29 cellular contexts compared by ENCODE assay signal in the genomic region with DNA sequence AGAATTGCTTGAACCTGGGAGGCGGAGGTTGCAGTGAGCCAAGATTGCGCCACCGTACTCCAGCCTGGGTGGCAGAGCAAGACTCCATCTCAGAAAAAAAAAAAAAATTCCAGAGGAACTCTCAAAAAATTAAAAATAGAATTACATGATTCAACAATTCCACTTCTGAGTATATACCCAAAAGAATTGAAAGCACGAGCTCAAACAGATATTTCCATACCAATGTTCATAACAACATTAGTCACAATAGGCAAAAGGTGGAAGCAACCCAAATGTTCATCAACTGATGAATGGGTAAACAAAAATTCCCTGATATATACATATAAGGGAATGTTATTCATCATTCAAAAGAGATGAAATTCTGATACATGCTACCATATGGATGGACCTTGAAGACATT. TPM values are rescaled to one million over a fixed set of nuclear protein-coding genes. Genes with fewer than 3 reads are reported as not detected.
DNase-seq lines count a peak whose midpoint lies in the region; ATAC-seq, FAIRE-seq and TF ChIP-seq lines count a peak whose summit lies in the region.
"Had no signal": no experiment of that assay in that cellular context is flagged by ENCODE, and none has a peak within 500 bp of the region (broad histone marks: within the 10 kb centered on the region; RNA-seq: fewer than 3 reads in every experiment).

No MANE protein-coding gene starts in this region.

- TF ChIP-seq CTCF in AG09309 (IDR thresholded peaks at IDR 0.05; ENCODE audit: control insufficient read depth, insufficient read depth, low read depth, low read length, missing control alignments), result no peak
- no peak for TF ChIP-seq CTCF in ascending aorta (IDR thresholded peaks at IDR 0.05)
- no peak for TF ChIP-seq CTCF in fibroblast of the aortic adventitia (IDR thresholded peaks at IDR 0.05; ENCODE audit: insufficient read depth, low read length)
- TF ChIP-seq CTCF in kidney (IDR thresholded peaks at IDR 0.05; ENCODE audit: borderline replicate concordance, extremely low read depth, insufficient read depth), result no peak

- H3F3A ChIP-seq in GM23248 (ENCODE audit: insufficient read depth), result peaks cover 29% of the 10 kb centered on the region

- ATAC-seq in GM19328 (IDR thresholded peaks at IDR 0.05; ENCODE audit: unreplicated experiment), result no peak
- ATAC-seq: activated CD8-positive, alpha-beta T cell treated with anti-CD3 and anti-CD28 coated beads for 36 hours; gastrocnemius medialis; left lung; naive thymus-derived CD8-positive, alpha-beta T cell had no signal

- no peaks in the 10 kb centered on the region for H3K27me3 ChIP-seq in GM23248 (replicated peaks; ENCODE audit: insufficient read depth)
- H3K27me3 ChIP-seq in ascending aorta, result no peaks in the 10 kb centered on the region
- no peaks in the 10 kb centered on the region for H3K27me3 ChIP-seq in HAP-1 (ENCODE audit: low read depth)
- H3K27me3 ChIP-seq: dorsolateral prefrontal cortex, gastrocnemius medialis, hepatocyte, left lung, SJSA1, spleen, tibial nerve had no signal

- no peak overlapping the region for H3K4me3 ChIP-seq in AG09309 (ENCODE audit: control insufficient read depth, low read depth, low read length)
- no peak overlapping the region for H3K4me3 ChIP-seq in GM23248
- H3K4me3 ChIP-seq in ascending aorta, result no peak overlapping the region
- H3K4me3 ChIP-seq in fibroblast of the aortic adventitia (ENCODE audit: low read depth, low read length), result no peak overlapping the region
- no peak overlapping the region for H3K4me3 ChIP-seq in kidney (ENCODE audit: low read length in 2 of 2)
- no peak overlapping the region for H3K4me3 ChIP-seq in HAP-1
- H3K4me3 ChIP-seq: dorsolateral prefrontal cortex, gastrocnemius medialis, hepatocyte, left lung, SJSA1, spleen, tibial nerve had no signal

- DNase-seq in AG09309 (ENCODE audit: low read depth) (peak; percentile 54), GM23248 (peak; percentile 90), ascending aorta (ENCODE audit: low spot score in 2 of 2) (peak in 1 of 2 donors; percentile 77), fibroblast of the aortic adventitia (ENCODE audit: low read depth) (peak; percentile 85), kidney (no peak), HAP-1 (ENCODE audit: low spot score in 2 of 2) (no peak)
- DNase-seq in stimulated activated naive CD4-positive, alpha-beta T cell treated with Interleukin-2 at 50 U/mL for 16 hours (lab: John Stamatoyannopoulos, UW), result no peak
- DNase-seq: activated CD4-positive, CD25-positive, alpha-beta regulatory T cell treated with anti-CD3 and anti-CD28 coated beads, Interleukin-2, amount 50 U/mL, for 72 hours; activated CD8-positive, alpha-beta T cell treated with anti-CD3 and anti-CD28 coated beads for 36 hours; activated effector memory CD4-positive, alpha-beta T cell treated with Interleukin-2 at 50 U/mL for 16 hours; activated T-cell treated with anti-CD3 and anti-CD28 coated beads for 4 hours; caudate nucleus; dorsolateral prefrontal cortex; gastrocnemius medialis; immature natural killer cell; KG1; left lung; naive thymus-derived CD8-positive, alpha-beta T cell; NCI-H2171; NCI-H526; stimulated activated CD4-positive, alpha-beta T cell treated with anti-CD3 and anti-CD28 coated beads, Interleukin-4, amount 100 ng/mL, for 24 hours; stimulated activated naive CD4-positive, alpha-beta T cell had no signal

- intact Hi-C loops in ascending aorta (cut with DNase I), result loop anchor here (1.0 to 5.0 kb wide), 2 partner anchors 44 to 98 kb away; partner anchors contain the start of gene ADAMTS7
- intact Hi-C loops in kidney (cut with DNase I), result no loop called here

- no peaks in the 10 kb centered on the region for H4K20me1 ChIP-seq in GM23248 (ENCODE audit: insufficient read depth)

- no peak overlapping the region for H2AFZ ChIP-seq in GM23248
- H2AFZ ChIP-seq: hepatocyte had no signal

- H3K4me2 ChIP-seq in GM23248 (ENCODE audit: unreplicated experiment), result no peak overlapping the region
- H3K4me2 ChIP-seq: hepatocyte had no signal

- in situ Hi-C loops in GM23248 (cut with MboI) (no loop called here), HAP-1 (cut with MboI; ENCODE audit: low sequenced_read_pairs) (no loop called here)

- H3K9ac ChIP-seq in GM23248 (no peak overlapping the region), kidney (ENCODE audit: low read length in 2 of 2) (no peak overlapping the region)

- H3K27ac ChIP-seq in GM23248 (peak overlapping the region; percentile 67), ascending aorta (peak overlapping the region; percentile 49 to 70), kidney (ENCODE audit: low read depth in 2 of 2, low read length in 2 of 2) (no peak overlapping the region)
- H3K27ac ChIP-seq: dorsolateral prefrontal cortex, gastrocnemius medialis, hepatocyte, left lung, SJSA1, spleen, tibial nerve had no signal

- H3K79me2 ChIP-seq in GM23248 (ENCODE audit: insufficient read depth), result no peaks in the 10 kb centered on the region
- H3K79me2 ChIP-seq: hepatocyte had no signal

- H3K9me3 ChIP-seq in GM23248 (ENCODE audit: low read depth) (no peaks in the 10 kb centered on the region), ascending aorta (no peaks in the 10 kb centered on the region), kidney (ENCODE audit: control insufficient read depth in 1 of 2, low read length in 2 of 2) (no peaks in the 10 kb centered on the region), HAP-1 (0 out of 2 replicates have a peak, but pooled peaks cover 3% of the 10 kb centered on the region)
- H3K9me3 ChIP-seq: gastrocnemius medialis, left lung, SJSA1, spleen, tibial nerve had no signal

- H3K4me1 ChIP-seq in GM23248 (ENCODE audit: insufficient read depth) (peaks cover 13% of the 10 kb centered on the region), ascending aorta (peaks cover 6 to 14% of the 10 kb centered on the region in 2 donors), kidney (ENCODE audit: control insufficient read depth in 1 of 2, insufficient read depth in 1 of 2, low read depth in 1 of 2, low read length in 2 of 2) (no peaks in the 10 kb centered on the region), HAP-1 (peaks cover 13% of the 10 kb centered on the region)
- H3K4me1 ChIP-seq: gastrocnemius medialis, SJSA1 had no signal

- no peaks in the 10 kb centered on the region for H3K36me3 ChIP-seq in GM23248 (ENCODE audit: low read depth)
- no peaks in the 10 kb centered on the region for H3K36me3 ChIP-seq in ascending aorta
- H3K36me3 ChIP-seq in kidney (ENCODE audit: control insufficient read depth in 1 of 2, insufficient read depth in 2 of 2, low read length in 2 of 2), result no peaks in the 10 kb centered on the region
- H3K36me3 ChIP-seq in HAP-1 (replicated peaks), result no peaks in the 10 kb centered on the region
- H3K36me3 ChIP-seq: gastrocnemius medialis, left lung, SJSA1, spleen, tibial nerve had no signal

- WGBS in GM23248 (ENCODE audit: low coverage in 1 of 2, low lambda C conversion rate in 2 of 2, missing lambda C conversion rate in 2 of 2), 2 experiments, result 40 to 46% methylated on average over 4 of the region's 4 CpGs

- H3K9me2 ChIP-seq in GM23248 (ENCODE audit: insufficient read depth), result no peaks in the 10 kb centered on the region

- no peak for FAIRE-seq in kidney (lab: Jason Lieb, UNC)
- FAIRE-seq: HTR-8/SVneo, RCC 7860 had no signal

RNA-seq across cellular contexts. Expression of gene MORF4L1, which starts 16.9 kb away (rescaled TPM):
- 302 and 388 TPM in 2 replicates for total RNA-seq in GM23248 (2014; rRNA removed; shearing (Covaris generic))
- polyA plus RNA-seq in GM23248 (2016; fragmentation: Nextera tagmentation; extraction: Ambion mirVana) (357 and 358 TPM in 2 replicates), kidney (ENCODE audit: insufficient read depth, low read depth, low replicate concordance) (319 TPM)
- total RNA-seq in ascending aorta (108 TPM), fibroblast of the aortic adventitia (ENCODE audit: low replicate concordance) (431 and 447 TPM in 2 replicates), kidney (325 TPM)

RNA-seq across cellular contexts. Expression of gene ADAMTS7, which starts 44.5 kb away (rescaled TPM):
- total RNA-seq in GM23248 (2014; rRNA removed; shearing (Covaris generic)), result 2.4 and 4.8 TPM in 2 replicates
- polyA plus RNA-seq in GM23248 (2016; fragmentation: Nextera tagmentation; extraction: Ambion mirVana) (0.70 and 0.89 TPM in 2 replicates), kidney (ENCODE audit: insufficient read depth, low read depth, low replicate concordance) (0.82 TPM)
- total RNA-seq in ascending aorta (33.3 TPM), fibroblast of the aortic adventitia (ENCODE audit: low replicate concordance) (7.5 and 11.2 TPM in 2 replicates), kidney (3.1 TPM)
- polyA plus RNA-seq: immature natural killer cell; naive thymus-derived CD8-positive, alpha-beta T cell had no signal

Comparison
In these comparisons a context has a peak if more than half of its experiments do, and no peak if none do; other contexts are left out.
1. DNase-seq: peak in AG09309 (single experiment), GM23248 (single experiment) and fibroblast of the aortic adventitia (single experiment); none in kidney (single experiment), stimulated activated naive CD4-positive, alpha-beta T cell treated with Interleukin-2 at 50 U/mL for 16 hours (single experiment) and HAP-1 (0 of 2).
2. H3K27ac ChIP-seq: peak in GM23248 (single experiment) and ascending aorta (2 of 2); none in kidney (0 of 2).